Comparison of ENCODE assay signal across 8 cellular contexts in the genomic region with DNA sequence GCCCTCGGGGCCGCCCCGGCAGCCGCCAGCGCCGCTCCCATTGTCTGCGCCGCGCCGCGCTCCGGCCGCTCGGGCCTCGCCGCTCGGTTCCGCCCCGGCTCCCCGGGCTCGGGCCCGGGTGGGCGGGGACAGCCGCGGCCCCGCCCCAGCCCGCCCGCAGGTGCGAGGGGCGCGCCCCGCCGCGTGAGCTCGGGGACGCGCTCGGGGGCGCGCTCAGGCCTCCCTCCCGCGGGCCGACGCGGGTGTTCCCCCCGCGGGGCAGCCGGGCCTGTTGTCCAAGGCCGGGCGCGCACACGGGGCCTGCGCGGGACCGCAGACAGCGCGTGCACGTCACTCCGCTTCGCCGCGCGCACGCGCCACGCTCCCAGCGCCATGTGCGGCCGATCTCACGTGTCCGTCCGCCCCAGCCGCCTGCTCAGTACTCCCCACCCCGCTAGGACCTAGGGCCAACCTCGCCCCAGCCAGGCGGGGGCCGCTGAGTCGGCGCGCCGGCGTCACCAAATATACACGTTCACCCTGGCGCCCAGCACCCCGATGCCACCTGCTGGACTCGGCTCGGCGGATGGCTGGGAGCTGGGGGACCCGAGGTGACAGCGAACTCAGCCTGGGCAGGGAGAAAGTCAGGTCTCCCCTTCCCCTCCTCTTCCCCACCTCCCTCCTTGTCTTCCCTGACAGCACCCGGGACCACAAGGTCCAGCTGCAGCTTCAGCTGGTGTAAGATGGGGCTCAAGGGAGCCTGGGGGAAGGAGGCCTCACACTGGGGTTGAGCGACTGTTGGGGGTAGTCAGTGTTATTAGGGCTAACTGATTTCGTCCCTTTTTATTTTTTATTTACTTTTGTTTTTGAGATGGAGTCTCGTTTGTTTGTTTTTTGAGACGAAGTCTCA. TPM values are rescaled to one million over a fixed set of nuclear protein-coding genes. Genes with fewer than 3 reads are reported as not detected.
DNase-seq lines count a peak whose midpoint lies in the region; ATAC-seq, FAIRE-seq and TF ChIP-seq lines count a peak whose summit lies in the region.

No MANE protein-coding gene starts in this region.

- peak; percentile 41 for TF ChIP-seq CTCF in lower lobe of right lung (IDR thresholded peaks at IDR 0.05)

- no peaks in the 10 kb centered on the region for H3K9me3 Mint-ChIP-seq in CD4-positive, CD25-positive, alpha-beta regulatory T cell

- H3K36me3 Mint-ChIP-seq in CD4-positive, CD25-positive, alpha-beta regulatory T cell, result no peaks in the 10 kb centered on the region

- no peaks in the 10 kb centered on the region for H3K9me3 ChIP-seq in CD4-positive, CD25-positive, alpha-beta regulatory T cell (ENCODE audit: control insufficient read depth in 2 of 2, low read length in 2 of 2)
- H3K9me3 ChIP-seq in duodenal mucosa (ENCODE audit: control insufficient read depth in 1 of 2, low read length in 2 of 2) (no peaks in the 10 kb centered on the region), lower lobe of right lung (no peaks in the 10 kb centered on the region)

- H3K9ac ChIP-seq in duodenal mucosa (ENCODE audit: low read depth in 1 of 2, low read length in 2 of 2), result peak overlapping the region; percentile 72 to 86

- peak; percentile 67 to 70 for ATAC-seq in CD4-positive, CD25-positive, alpha-beta regulatory T cell (ENCODE audit: low read depth in 2 of 2)
- ATAC-seq in HG03432 (IDR thresholded peaks at IDR 0.05; ENCODE audit: unreplicated experiment) (peak; percentile 71), lower lobe of right lung (peak; percentile 84 to 90)

- H3K27me3 ChIP-seq in CD4-positive, CD25-positive, alpha-beta regulatory T cell (ENCODE audit: control insufficient read depth, insufficient read depth, low read length), result no peaks in the 10 kb centered on the region
- H3K27me3 ChIP-seq in duodenal mucosa (ENCODE audit: control insufficient read depth in 1 of 2, insufficient read depth in 2 of 2, low read length in 2 of 2) (no peaks in the 10 kb centered on the region), lower lobe of right lung (ENCODE audit: low read depth) (no peaks in the 10 kb centered on the region)

- no peaks in the 10 kb centered on the region for H3K27me3 Mint-ChIP-seq in CD4-positive, CD25-positive, alpha-beta regulatory T cell

- H3K36me3 ChIP-seq in CD4-positive, CD25-positive, alpha-beta regulatory T cell (ENCODE audit: control insufficient read depth, insufficient read depth, low read length), result no peaks in the 10 kb centered on the region
- H3K36me3 ChIP-seq in duodenal mucosa (ENCODE audit: control insufficient read depth in 1 of 2, insufficient read depth in 2 of 2, low read length in 2 of 2), result no peaks in the 10 kb centered on the region
- H3K36me3 ChIP-seq in lower lobe of right lung, result no peaks in the 10 kb centered on the region

- H3K4me3 Mint-ChIP-seq in CD4-positive, CD25-positive, alpha-beta regulatory T cell, result peak overlapping the region; percentile 73 to 89 (median 82)

- FAIRE-seq in GM19239 (lab: Jason Lieb, UNC), result peak; percentile 94

- peak overlapping the region; percentile 72 to 84 (median 81) for H3K27ac Mint-ChIP-seq in CD4-positive, CD25-positive, alpha-beta regulatory T cell

- peaks cover 5 to 38% (median 15%) of the 10 kb centered on the region in 4 donors for H3K4me1 Mint-ChIP-seq in CD4-positive, CD25-positive, alpha-beta regulatory T cell

- peak; percentile 78 to 92 (median 79) for DNase-seq in CD4-positive, CD25-positive, alpha-beta regulatory T cell
- DNase-seq in GM19239 (ENCODE audit: insufficient read length, low spot score), result peak; percentile 96
- peak; percentile 70 to 92 for DNase-seq in NCI-H526 (lab: John Stamatoyannopoulos, UW)
- DNase-seq in activated CD4-positive, alpha-beta T cell treated with anti-CD3 and anti-CD28 coated beads, Interleukin-2, amount 50 U/mL, for 24 hours (ENCODE audit: low read depth in 1 of 2, low spot score in 1 of 2), result peak; percentile 68 to 72
- peak; percentile 94 for DNase-seq in lower lobe of right lung
- peak; percentile 62 to 80 (median 68) for DNase-seq in stimulated activated CD4-positive, alpha-beta T cell treated with anti-CD3 and anti-CD28 coated beads, TNF-alpha, amount 100 ng/mL, for 24 hours (ENCODE audit: low read depth in 3 of 3)

- H3K4me1 ChIP-seq in CD4-positive, CD25-positive, alpha-beta regulatory T cell (ENCODE audit: control insufficient read depth, insufficient read depth, low read length, poor library complexity, severe bottlenecking), result peaks cover 43% of the 10 kb centered on the region
- H3K4me1 ChIP-seq in duodenal mucosa (ENCODE audit: control insufficient read depth in 1 of 2, insufficient read depth in 2 of 2, low read length in 2 of 2) (peaks cover 31 to 37% of the 10 kb centered on the region in 2 donors), lower lobe of right lung (peaks cover 28% of the 10 kb centered on the region)

- peak overlapping the region; percentile 81 for H3K27ac ChIP-seq in CD4-positive, CD25-positive, alpha-beta regulatory T cell (ENCODE audit: insufficient read depth, low read length, poor library complexity, severe bottlenecking)
- H3K27ac ChIP-seq in duodenal mucosa (ENCODE audit: low read depth, low read length) (peak overlapping the region; percentile 67), lower lobe of right lung (peak overlapping the region; percentile 86)

- H3K4me3 ChIP-seq in CD4-positive, CD25-positive, alpha-beta regulatory T cell (ENCODE audit: low read depth, low read length), result peak overlapping the region; percentile 52
- H3K4me3 ChIP-seq in duodenal mucosa (ENCODE audit: low read depth in 1 of 2, low read length in 2 of 2) (peak overlapping the region; percentile 66 to 75), lower lobe of right lung (peak overlapping the region; percentile 77)

- intact Hi-C loops in lower lobe of right lung (cut with DNase I), result loop anchor here (5.0 kb wide), 1 partner anchor 47 kb away; no protein-coding TSS in a partner anchor

RNA-seq across cellular contexts. Expression of gene GBGT1, which starts 14.3 kb away (rescaled TPM):
- total RNA-seq in CD4-positive, CD25-positive, alpha-beta regulatory T cell, result 1.5 TPM
- 1 to 10 TPM in 1 of 4 donors, under 1 TPM in 1, not detected in 2; 0.67 to 1.6 TPM for polyA plus RNA-seq in CD4-positive, CD25-positive, alpha-beta regulatory T cell
- 38.5 TPM for total RNA-seq in lower lobe of right lung

RNA-seq across cellular contexts. Expression of gene RALGDS, which starts 28.3 kb away (rescaled TPM):
- 228 TPM for total RNA-seq in CD4-positive, CD25-positive, alpha-beta regulatory T cell
- 10 to 100 TPM; 34.6 to 64.2 (median 49.2) TPM for polyA plus RNA-seq in CD4-positive, CD25-positive, alpha-beta regulatory T cell
- 71.1 TPM for total RNA-seq in lower lobe of right lung

RNA-seq across cellular contexts. Expression of gene OBP2B, which starts 59.7 kb away (rescaled TPM):
- not detected for total RNA-seq in CD4-positive, CD25-positive, alpha-beta regulatory T cell
- not detected for polyA plus RNA-seq in CD4-positive, CD25-positive, alpha-beta regulatory T cell
- not detected for total RNA-seq in lower lobe of right lung

Comparison
In these comparisons a context has a peak if more than half of its experiments do, and no peak if none do; other contexts are left out.
1. Peak in every context shown above with its lines: DNase-seq, ATAC-seq, H3K4me3 ChIP-seq and H3K27ac ChIP-seq.
2. RNA of gene GBGT1, which starts 14.3 kb away (total RNA-seq): 38.5 TPM in lower lobe of right lung (single experiment); 1.5 TPM in CD4-positive, CD25-positive, alpha-beta regulatory T cell (single experiment); every median in the first group is over 10 times any median in the second.